Comparison of ENCODE assay signal across 34 cellular contexts in genomic region chr7:158194365-158194900, GRCh38.
"Had no signal": no experiment of that assay in that cellular context is flagged by ENCODE, and none has a peak within 500 bp of the region (broad histone marks: within the 10 kb centered on the region; RNA-seq: fewer than 3 reads in every experiment).

No MANE protein-coding gene starts in this region.

- DNase-seq: activated B cell treated with CpG ODN at 0.5 μM for 24 hours; activated CD4-positive, alpha-beta memory T cell treated with anti-CD3 and anti-CD28 coated beads, Interleukin-2, amount 10 ng/mL, durations not matched to agents 7 days and 5 days; activated CD4-positive, alpha-beta T cell treated with anti-CD3 and anti-CD28 coated beads for 1 hour; activated CD4-positive, alpha-beta T cell treated with anti-CD3 and anti-CD28 coated beads for 36 hours; activated CD4-positive, alpha-beta T cell treated with anti-CD3 and anti-CD28 coated beads for 48 hours; activated CD4-positive, alpha-beta T cell treated with anti-CD3 and anti-CD28 coated beads, Interleukin-2, amount 10 ng/mL, durations not matched to agents 7 days and 5 days; activated CD4-positive, alpha-beta T cell treated with anti-CD3 and anti-CD28 coated beads, Interleukin-2, amount 50 U/mL, for 48 hours; activated CD8-positive, alpha-beta memory T cell treated with anti-CD3 and anti-CD28 coated beads for 24 hours; activated CD8-positive, alpha-beta memory T cell treated with anti-CD3 and anti-CD28 coated beads, Interleukin-2, amount 10 ng/mL, durations not matched to agents 7 days and 5 days; activated CD8-positive, alpha-beta memory T cell treated with anti-CD3 and anti-CD28 coated beads, Interleukin-2, amount 50 U/mL, for 48 hours; activated CD8-positive, alpha-beta T cell treated with anti-CD3 and anti-CD28 coated beads, Interleukin-2, amount 10 ng/mL, durations not matched to agents 7 days and 5 days; activated effector memory CD4-positive, alpha-beta T cell treated with Interleukin-2 at 50 U/mL for 16 hours; activated gamma-delta T cell; activated naive CD4-positive, alpha-beta T cell treated with anti-CD3 and anti-CD28 coated beads, Interleukin-2, amount 10 ng/mL, durations not matched to agents 7 days and 5 days; activated naive CD4-positive, alpha-beta T cell treated with Interleukin-2 at 50 U/mL for 16 hours; activated naive CD8-positive, alpha-beta T cell treated with anti-CD3 and anti-CD28 coated beads, Interleukin-2, amount 10 ng/mL, durations not matched to agents 7 days and 5 days; activated naive CD8-positive, alpha-beta T cell treated with anti-CD3 and anti-CD28 coated beads, Interleukin-2, amount 50 U/mL, for 24 hours; activated T-cell treated with anti-CD3 and anti-CD28 coated beads, Interleukin-2, amount 50 U/mL, for 24 hours; activated T-cell treated with anti-CD3 and anti-CD28 coated beads, Interleukin-2, amount 50 U/mL, for 48 hours; amygdala; anterior cingulate cortex; central memory CD4-positive, alpha-beta T cell; T-cell; T-helper 2 cell; T-helper 9 cell had no signal

- H3K27me3 Mint-ChIP-seq: activated B cell treated with CpG ODN at 0.5 μM for 24 hours; activated CD4-positive, alpha-beta memory T cell treated with anti-CD3 and anti-CD28 coated beads, Interleukin-2, amount 10 ng/mL, durations not matched to agents 7 days and 5 days; activated CD4-positive, alpha-beta T cell treated with anti-CD3 and anti-CD28 coated beads, Interleukin-2, amount 10 ng/mL, durations not matched to agents 7 days and 5 days; activated CD8-positive, alpha-beta memory T cell treated with anti-CD3 and anti-CD28 coated beads, Interleukin-2, amount 10 ng/mL, durations not matched to agents 7 days and 5 days; activated naive CD4-positive, alpha-beta T cell treated with anti-CD3 and anti-CD28 coated beads, Interleukin-2, amount 10 ng/mL, durations not matched to agents 7 days and 5 days; activated naive CD4-positive, alpha-beta T cell treated with anti-CD3 and anti-CD28 coated beads, Interleukin-2, amount 50 U/mL, for 24 hours; activated naive CD8-positive, alpha-beta T cell; activated naive CD8-positive, alpha-beta T cell treated with anti-CD3 and anti-CD28 coated beads, Interleukin-2, amount 10 ng/mL, durations not matched to agents 7 days and 5 days; activated naive CD8-positive, alpha-beta T cell treated with anti-CD3 and anti-CD28 coated beads, Interleukin-2, amount 50 U/mL, for 24 hours; activated T-cell treated with anti-CD3 and anti-CD28 coated beads, Interleukin-2, amount 50 U/mL, for 24 hours; T-cell had no signal

- H3K36me3 Mint-ChIP-seq: activated CD8-positive, alpha-beta memory T cell treated with anti-CD3 and anti-CD28 coated beads, Interleukin-2, amount 10 ng/mL, durations not matched to agents 7 days and 5 days; activated naive CD4-positive, alpha-beta T cell treated with anti-CD3 and anti-CD28 coated beads, Interleukin-2, amount 10 ng/mL, durations not matched to agents 7 days and 5 days; activated naive CD4-positive, alpha-beta T cell treated with anti-CD3 and anti-CD28 coated beads, Interleukin-2, amount 50 U/mL, for 24 hours; activated naive CD8-positive, alpha-beta T cell; activated naive CD8-positive, alpha-beta T cell treated with anti-CD3 and anti-CD28 coated beads, Interleukin-2, amount 10 ng/mL, durations not matched to agents 7 days and 5 days; T-cell had no signal

- H3K4me1 Mint-ChIP-seq: activated B cell treated with CpG ODN at 0.5 μM for 24 hours; activated CD4-positive, alpha-beta memory T cell treated with anti-CD3 and anti-CD28 coated beads, Interleukin-2, amount 10 ng/mL, durations not matched to agents 7 days and 5 days; activated CD4-positive, alpha-beta T cell treated with anti-CD3 and anti-CD28 coated beads for 36 hours; activated CD4-positive, alpha-beta T cell treated with anti-CD3 and anti-CD28 coated beads, Interleukin-2, amount 10 ng/mL, durations not matched to agents 7 days and 5 days; activated CD8-positive, alpha-beta memory T cell treated with anti-CD3 and anti-CD28 coated beads, Interleukin-2, amount 10 ng/mL, durations not matched to agents 7 days and 5 days; activated naive CD4-positive, alpha-beta T cell treated with anti-CD3 and anti-CD28 coated beads, Interleukin-2, amount 10 ng/mL, durations not matched to agents 7 days and 5 days; activated naive CD4-positive, alpha-beta T cell treated with anti-CD3 and anti-CD28 coated beads, Interleukin-2, amount 50 U/mL, for 24 hours; activated naive CD8-positive, alpha-beta T cell treated with anti-CD3 and anti-CD28 coated beads, Interleukin-2, amount 10 ng/mL, durations not matched to agents 7 days and 5 days; activated naive CD8-positive, alpha-beta T cell treated with anti-CD3 and anti-CD28 coated beads, Interleukin-2, amount 50 U/mL, for 24 hours; brain; T-cell had no signal

- H3K27ac ChIP-seq: ascending aorta, breast epithelium, VCaP had no signal

- H3K4me3 Mint-ChIP-seq: activated B cell treated with CpG ODN at 0.5 μM for 24 hours; activated CD4-positive, alpha-beta memory T cell treated with anti-CD3 and anti-CD28 coated beads, Interleukin-2, amount 10 ng/mL, durations not matched to agents 7 days and 5 days; activated CD4-positive, alpha-beta T cell treated with anti-CD3 and anti-CD28 coated beads for 36 hours; activated CD4-positive, alpha-beta T cell treated with anti-CD3 and anti-CD28 coated beads, Interleukin-2, amount 10 ng/mL, durations not matched to agents 7 days and 5 days; activated CD8-positive, alpha-beta memory T cell treated with anti-CD3 and anti-CD28 coated beads, Interleukin-2, amount 10 ng/mL, durations not matched to agents 7 days and 5 days; activated CD8-positive, alpha-beta T cell treated with anti-CD3 and anti-CD28 coated beads, Interleukin-2, amount 10 ng/mL, durations not matched to agents 7 days and 5 days; activated naive CD4-positive, alpha-beta T cell treated with anti-CD3 and anti-CD28 coated beads, Interleukin-2, amount 10 ng/mL, durations not matched to agents 7 days and 5 days; activated naive CD4-positive, alpha-beta T cell treated with anti-CD3 and anti-CD28 coated beads, Interleukin-2, amount 50 U/mL, for 24 hours; activated naive CD8-positive, alpha-beta T cell; activated naive CD8-positive, alpha-beta T cell treated with anti-CD3 and anti-CD28 coated beads, Interleukin-2, amount 10 ng/mL, durations not matched to agents 7 days and 5 days; activated naive CD8-positive, alpha-beta T cell treated with anti-CD3 and anti-CD28 coated beads, Interleukin-2, amount 50 U/mL, for 24 hours; activated T-cell treated with anti-CD3 and anti-CD28 coated beads, Interleukin-2, amount 50 U/mL, for 24 hours; brain; T-cell; T-helper 2 cell treated with Interferon-gamma antibody and Interleukin-4, amounts not matched to agents 5 μg/mL and 100 μg/mL, for 36 hours had no signal

- H3K4me1 ChIP-seq: ascending aorta, breast epithelium had no signal

- H3K27me3 ChIP-seq: ascending aorta had no signal

- H3K36me3 ChIP-seq: ascending aorta, breast epithelium had no signal

- H3K27ac Mint-ChIP-seq: activated B cell treated with CpG ODN at 0.5 μM for 24 hours; activated CD4-positive, alpha-beta memory T cell treated with anti-CD3 and anti-CD28 coated beads, Interleukin-2, amount 10 ng/mL, durations not matched to agents 7 days and 5 days; activated CD4-positive, alpha-beta T cell treated with anti-CD3 and anti-CD28 coated beads for 36 hours; activated CD4-positive, alpha-beta T cell treated with anti-CD3 and anti-CD28 coated beads, Interleukin-2, amount 10 ng/mL, durations not matched to agents 7 days and 5 days; activated CD8-positive, alpha-beta memory T cell treated with anti-CD3 and anti-CD28 coated beads, Interleukin-2, amount 10 ng/mL, durations not matched to agents 7 days and 5 days; activated CD8-positive, alpha-beta T cell treated with anti-CD3 and anti-CD28 coated beads, Interleukin-2, amount 10 ng/mL, durations not matched to agents 7 days and 5 days; activated naive CD4-positive, alpha-beta T cell treated with anti-CD3 and anti-CD28 coated beads, Interleukin-2, amount 10 ng/mL, durations not matched to agents 7 days and 5 days; activated naive CD4-positive, alpha-beta T cell treated with anti-CD3 and anti-CD28 coated beads, Interleukin-2, amount 50 U/mL, for 24 hours; activated naive CD8-positive, alpha-beta T cell; activated naive CD8-positive, alpha-beta T cell treated with anti-CD3 and anti-CD28 coated beads, Interleukin-2, amount 10 ng/mL, durations not matched to agents 7 days and 5 days; activated naive CD8-positive, alpha-beta T cell treated with anti-CD3 and anti-CD28 coated beads, Interleukin-2, amount 50 U/mL, for 24 hours; activated T-cell treated with anti-CD3 and anti-CD28 coated beads, Interleukin-2, amount 50 U/mL, for 24 hours; activated T-helper 2 cell treated with anti-CD3 and anti-CD28 coated beads, Interferon-gamma antibody, Interleukin-2, Interleukin-4, amounts not matched to agents 10 μg/mL and 5 μg/mL and 100 μg/mL, durations not matched to agents 14 hours and 24 hours and 36 hours; brain; T-cell; T-helper 2 cell treated with Interferon-gamma antibody and Interleukin-4, amounts not matched to agents 5 μg/mL and 100 μg/mL, for 36 hours had no signal

- ATAC-seq: activated CD4-positive, alpha-beta T cell treated with anti-CD3 and anti-CD28 coated beads for 36 hours; activated CD4-positive, CD25-positive, alpha-beta regulatory T cell treated with anti-CD3 and anti-CD28 coated beads, Interleukin-2, amount 50 U/mL, for 24 hours; activated CD8-positive, alpha-beta memory T cell treated with anti-CD3 and anti-CD28 coated beads, Interleukin-2, amount 10 ng/mL, durations not matched to agents 7 days and 5 days; activated CD8-positive, alpha-beta T cell treated with anti-CD3 and anti-CD28 coated beads, Interleukin-2, amount 10 ng/mL, durations not matched to agents 7 days and 5 days; activated naive CD8-positive, alpha-beta T cell treated with anti-CD3 and anti-CD28 coated beads, Interleukin-2, amount 50 U/mL, for 24 hours; T-cell had no signal

- H3K4me3 ChIP-seq: ascending aorta, breast epithelium had no signal
